Comparison of ENCODE assay signal across 8 cellular contexts in the genomic region with DNA sequence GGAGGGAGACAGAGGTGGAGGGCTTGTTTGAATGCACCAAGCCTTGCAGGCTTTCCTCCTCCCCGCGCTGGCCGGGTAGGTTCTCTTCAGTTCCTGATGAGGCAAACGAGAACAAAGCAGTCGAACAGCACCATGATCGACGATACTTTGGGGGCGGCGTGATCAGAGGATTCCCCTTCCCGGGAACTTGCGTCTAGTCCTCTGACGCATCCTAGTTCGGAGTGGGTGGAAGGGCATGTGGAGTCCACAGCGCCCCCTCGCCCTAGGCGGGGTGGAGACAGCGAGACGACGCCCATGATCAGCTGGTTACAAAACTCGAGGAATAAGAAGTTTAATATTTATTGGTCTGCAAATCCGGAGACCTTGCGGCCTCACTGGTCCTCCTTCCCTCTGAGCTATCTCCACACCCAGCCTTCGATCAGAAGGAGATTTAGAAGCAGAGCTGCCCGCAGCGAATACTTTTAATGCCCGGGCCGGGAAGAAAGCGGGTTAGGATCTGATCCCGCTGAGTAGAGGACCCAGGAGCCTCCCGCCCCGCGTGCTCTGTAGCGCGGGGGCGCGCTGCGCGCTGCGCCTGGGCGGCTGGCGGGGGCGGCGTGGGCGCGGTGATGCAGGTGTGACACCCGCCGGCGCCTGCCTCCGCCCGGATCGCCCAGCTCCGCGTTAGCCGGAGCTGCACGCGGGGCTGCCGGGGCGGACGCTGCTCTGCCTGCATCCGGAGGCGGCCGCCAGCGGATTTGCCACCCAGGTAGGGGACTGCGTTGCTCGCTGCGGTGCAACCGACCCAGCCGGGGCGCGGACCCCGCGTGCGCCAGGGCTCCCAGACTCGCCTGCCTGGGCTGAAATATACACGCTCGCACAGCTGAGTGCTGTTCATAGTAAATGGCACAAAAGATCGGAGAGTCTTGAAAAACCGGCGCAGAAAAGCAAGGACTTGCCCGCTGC. TPM values are rescaled to one million over a fixed set of nuclear protein-coding genes. Genes with fewer than 3 reads are reported as not detected.
DNase-seq lines count a peak whose midpoint lies in the region; ATAC-seq and TF ChIP-seq lines count a peak whose summit lies in the region.

A gene with protein sequence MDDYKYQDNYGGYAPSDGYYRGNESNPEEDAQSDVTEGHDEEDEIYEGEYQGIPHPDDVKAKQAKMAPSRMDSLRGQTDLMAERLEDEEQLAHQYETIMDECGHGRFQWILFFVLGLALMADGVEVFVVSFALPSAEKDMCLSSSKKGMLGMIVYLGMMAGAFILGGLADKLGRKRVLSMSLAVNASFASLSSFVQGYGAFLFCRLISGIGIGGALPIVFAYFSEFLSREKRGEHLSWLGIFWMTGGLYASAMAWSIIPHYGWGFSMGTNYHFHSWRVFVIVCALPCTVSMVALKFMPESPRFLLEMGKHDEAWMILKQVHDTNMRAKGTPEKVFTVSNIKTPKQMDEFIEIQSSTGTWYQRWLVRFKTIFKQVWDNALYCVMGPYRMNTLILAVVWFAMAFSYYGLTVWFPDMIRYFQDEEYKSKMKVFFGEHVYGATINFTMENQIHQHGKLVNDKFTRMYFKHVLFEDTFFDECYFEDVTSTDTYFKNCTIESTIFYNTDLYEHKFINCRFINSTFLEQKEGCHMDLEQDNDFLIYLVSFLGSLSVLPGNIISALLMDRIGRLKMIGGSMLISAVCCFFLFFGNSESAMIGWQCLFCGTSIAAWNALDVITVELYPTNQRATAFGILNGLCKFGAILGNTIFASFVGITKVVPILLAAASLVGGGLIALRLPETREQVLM (plus strand): TSS at position 642 of the 945 bp plus-strand sequence. CDS start 126,007 bp downstream, outside the sequence.

- H3K27ac ChIP-seq in ACC112 (ENCODE audit: low read depth, low read length) (no peak within 1 kb of the TSS), liver (ENCODE audit: low read depth in 1 of 2, low read length in 2 of 2) (no peak within 1 kb of the TSS)

- TF ChIP-seq RAD21 in liver (IDR thresholded peaks at IDR 0.05), result no peak

- peaks cover 76% of the 10 kb centered on the region for H3K27me3 ChIP-seq in ACC112 (ENCODE audit: insufficient read depth, low read length)
- peaks cover 0 to 18% (median 9%) of the 10 kb centered on the region in 4 donors for H3K27me3 ChIP-seq in liver (ENCODE audit: control insufficient read depth in 4 of 4, insufficient read depth in 4 of 4, low read length in 3 of 4)

- peak within 1 kb of the TSS; percentile 72 for H2AFZ ChIP-seq in ACC112 (ENCODE audit: low read length, unreplicated experiment)

- no peak within 1 kb of the TSS for H3K9ac ChIP-seq in liver (ENCODE audit: low read depth in 1 of 2, low read length in 2 of 2)

- H3K36me3 ChIP-seq in ACC112 (ENCODE audit: insufficient read depth, low read length) (no peaks in the 10 kb centered on the region), liver (ENCODE audit: control insufficient read depth in 4 of 4, insufficient read depth in 3 of 4, low read depth in 1 of 4, low read length in 3 of 4) (no peaks in the 10 kb centered on the region)

- peak; percentile 52 for DNase-seq in KBM-7
- peak; percentile 22 for DNase-seq in activated CD4-positive, alpha-beta T cell treated with anti-CD3 and anti-CD28 coated beads for 1 hour
- DNase-seq in choroid plexus epithelial cell (ENCODE audit: low read depth), result peak; percentile 24
- peak; percentile 6 to 55 (median 19) for DNase-seq in stimulated activated CD4-positive, alpha-beta T cell treated with anti-CD3 and anti-CD28 coated beads, TNF-alpha, amount 100 ng/mL, for 24 hours (ENCODE audit: low read depth in 3 of 3)

- WGBS in liver, result 1% methylated on average over 80 of the region's 80 CpGs

- H3K9me3 ChIP-seq in liver (ENCODE audit: control insufficient read depth in 4 of 4, low read length in 3 of 4), result peaks cover 0 to 3% (median 0%) of the 10 kb centered on the region in 4 donors

- H3K4me3 ChIP-seq in ACC112 (ENCODE audit: low read depth, low read length), result peak within 1 kb of the TSS; percentile 77
- H3K4me3 ChIP-seq in choroid plexus epithelial cell (ENCODE audit: low read depth, low read length), result peak within 1 kb of the TSS; percentile 46
- peak within 1 kb of the TSS in 2 of 3 donors; percentile 0 to 55 for H3K4me3 ChIP-seq in liver (ENCODE audit: low read depth in 1 of 3, low read length in 3 of 3)

- ATAC-seq in GM19035 (IDR thresholded peaks at IDR 0.05; ENCODE audit: unreplicated experiment), result peak; percentile 66
- no peak for ATAC-seq in GM18520 (IDR thresholded peaks at IDR 0.05; ENCODE audit: unreplicated experiment)

- H3K79me2 ChIP-seq in ACC112 (ENCODE audit: control insufficient read depth, insufficient read depth, low read length, unreplicated experiment), result no peaks in the 10 kb centered on the region

- in situ Hi-C loops in KBM-7 (cut with MboI; ENCODE audit: low pct_unique_long_range_greater_than_20kb, low sequenced_read_pairs), result no loop called here

- TF ChIP-seq CTCF in choroid plexus epithelial cell (conservative IDR thresholded peaks at IDR 0.05; ENCODE audit: low read depth, low read length), result peak; percentile 15
- TF ChIP-seq CTCF in liver (IDR thresholded peaks at IDR 0.05; ENCODE audit: low read depth, low read length, missing input control), result no peak

- H3K4me1 ChIP-seq in ACC112 (ENCODE audit: control insufficient read depth, insufficient read depth, low read length, unreplicated experiment), result no peaks in the 10 kb centered on the region
- peaks cover 4 to 16% (median 11%) of the 10 kb centered on the region in 4 donors for H3K4me1 ChIP-seq in liver (ENCODE audit: control insufficient read depth in 4 of 4, insufficient read depth in 4 of 4, low read length in 3 of 4)

TF ChIP-seq in liver, 16 proteins besides CTCF, POLR2A, EP300 and RAD21:
- no peak for TF ChIP-seq JUND (IDR thresholded peaks at IDR 0.05)
- no peak for TF ChIP-seq YY1 (IDR thresholded peaks at IDR 0.05)
- no peak for TF ChIP-seq SP1 (IDR thresholded peaks at IDR 0.05)
- TF ChIP-seq HNF4A (conservative IDR thresholded peaks at IDR 0.05), result no peak
- TF ChIP-seq GABPA (IDR thresholded peaks at IDR 0.05 in 1 of 2, conservative IDR thresholded peaks at IDR 0.05 in 1 of 2), result no peak
- TF ChIP-seq FOXA2 (IDR thresholded peaks at IDR 0.05), result no peak
- no peak for TF ChIP-seq TAF1 (conservative IDR thresholded peaks at IDR 0.05)
- no peak for TF ChIP-seq FOXA1 (IDR thresholded peaks at IDR 0.05)
- TF ChIP-seq, protein P1, sequence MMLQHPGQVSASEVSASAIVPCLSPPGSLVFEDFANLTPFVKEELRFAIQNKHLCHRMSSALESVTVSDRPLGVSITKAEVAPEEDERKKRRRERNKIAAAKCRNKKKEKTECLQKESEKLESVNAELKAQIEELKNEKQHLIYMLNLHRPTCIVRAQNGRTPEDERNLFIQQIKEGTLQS (IDR thresholded peaks at IDR 0.05), result no peak
- TF ChIP-seq, protein P2, sequence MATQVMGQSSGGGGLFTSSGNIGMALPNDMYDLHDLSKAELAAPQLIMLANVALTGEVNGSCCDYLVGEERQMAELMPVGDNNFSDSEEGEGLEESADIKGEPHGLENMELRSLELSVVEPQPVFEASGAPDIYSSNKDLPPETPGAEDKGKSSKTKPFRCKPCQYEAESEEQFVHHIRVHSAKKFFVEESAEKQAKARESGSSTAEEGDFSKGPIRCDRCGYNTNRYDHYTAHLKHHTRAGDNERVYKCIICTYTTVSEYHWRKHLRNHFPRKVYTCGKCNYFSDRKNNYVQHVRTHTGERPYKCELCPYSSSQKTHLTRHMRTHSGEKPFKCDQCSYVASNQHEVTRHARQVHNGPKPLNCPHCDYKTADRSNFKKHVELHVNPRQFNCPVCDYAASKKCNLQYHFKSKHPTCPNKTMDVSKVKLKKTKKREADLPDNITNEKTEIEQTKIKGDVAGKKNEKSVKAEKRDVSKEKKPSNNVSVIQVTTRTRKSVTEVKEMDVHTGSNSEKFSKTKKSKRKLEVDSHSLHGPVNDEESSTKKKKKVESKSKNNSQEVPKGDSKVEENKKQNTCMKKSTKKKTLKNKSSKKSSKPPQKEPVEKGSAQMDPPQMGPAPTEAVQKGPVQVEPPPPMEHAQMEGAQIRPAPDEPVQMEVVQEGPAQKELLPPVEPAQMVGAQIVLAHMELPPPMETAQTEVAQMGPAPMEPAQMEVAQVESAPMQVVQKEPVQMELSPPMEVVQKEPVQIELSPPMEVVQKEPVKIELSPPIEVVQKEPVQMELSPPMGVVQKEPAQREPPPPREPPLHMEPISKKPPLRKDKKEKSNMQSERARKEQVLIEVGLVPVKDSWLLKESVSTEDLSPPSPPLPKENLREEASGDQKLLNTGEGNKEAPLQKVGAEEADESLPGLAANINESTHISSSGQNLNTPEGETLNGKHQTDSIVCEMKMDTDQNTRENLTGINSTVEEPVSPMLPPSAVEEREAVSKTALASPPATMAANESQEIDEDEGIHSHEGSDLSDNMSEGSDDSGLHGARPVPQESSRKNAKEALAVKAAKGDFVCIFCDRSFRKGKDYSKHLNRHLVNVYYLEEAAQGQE (IDR thresholded peaks at IDR 0.05), result no peak
- TF ChIP-seq, protein P3, sequence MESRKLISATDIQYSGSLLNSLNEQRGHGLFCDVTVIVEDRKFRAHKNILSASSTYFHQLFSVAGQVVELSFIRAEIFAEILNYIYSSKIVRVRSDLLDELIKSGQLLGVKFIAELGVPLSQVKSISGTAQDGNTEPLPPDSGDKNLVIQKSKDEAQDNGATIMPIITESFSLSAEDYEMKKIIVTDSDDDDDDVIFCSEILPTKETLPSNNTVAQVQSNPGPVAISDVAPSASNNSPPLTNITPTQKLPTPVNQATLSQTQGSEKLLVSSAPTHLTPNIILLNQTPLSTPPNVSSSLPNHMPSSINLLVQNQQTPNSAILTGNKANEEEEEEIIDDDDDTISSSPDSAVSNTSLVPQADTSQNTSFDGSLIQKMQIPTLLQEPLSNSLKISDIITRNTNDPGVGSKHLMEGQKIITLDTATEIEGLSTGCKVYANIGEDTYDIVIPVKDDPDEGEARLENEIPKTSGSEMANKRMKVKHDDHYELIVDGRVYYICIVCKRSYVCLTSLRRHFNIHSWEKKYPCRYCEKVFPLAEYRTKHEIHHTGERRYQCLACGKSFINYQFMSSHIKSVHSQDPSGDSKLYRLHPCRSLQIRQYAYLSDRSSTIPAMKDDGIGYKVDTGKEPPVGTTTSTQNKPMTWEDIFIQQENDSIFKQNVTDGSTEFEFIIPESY (IDR thresholded peaks at IDR 0.05), result no peak
- no peak for TF ChIP-seq RXRA (IDR thresholded peaks at IDR 0.05)
- TF ChIP-seq HNF4G (IDR thresholded peaks at IDR 0.05), result no peak
- no peak for TF ChIP-seq EGR1 (IDR thresholded peaks at IDR 0.05; ENCODE audit: low read depth in 2 of 2)
- TF ChIP-seq NR2F2 (IDR thresholded peaks at IDR 0.05), result no peak
- TF ChIP-seq, protein P4, sequence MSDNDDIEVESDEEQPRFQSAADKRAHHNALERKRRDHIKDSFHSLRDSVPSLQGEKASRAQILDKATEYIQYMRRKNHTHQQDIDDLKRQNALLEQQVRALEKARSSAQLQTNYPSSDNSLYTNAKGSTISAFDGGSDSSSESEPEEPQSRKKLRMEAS (IDR thresholded peaks at IDR 0.05), result no peak

RNA-seq across cellular contexts. Expression of the gene that starts here (rescaled TPM):
- total RNA-seq in liver, result under 1 TPM; 0.08 to 0.09 TPM
- under 1 TPM in 1 of 2 donors, not detected in 1; 0.16 TPM for polyA plus RNA-seq in liver
